ENCODE assay signal across 32 cellular contexts in the genomic region with DNA sequence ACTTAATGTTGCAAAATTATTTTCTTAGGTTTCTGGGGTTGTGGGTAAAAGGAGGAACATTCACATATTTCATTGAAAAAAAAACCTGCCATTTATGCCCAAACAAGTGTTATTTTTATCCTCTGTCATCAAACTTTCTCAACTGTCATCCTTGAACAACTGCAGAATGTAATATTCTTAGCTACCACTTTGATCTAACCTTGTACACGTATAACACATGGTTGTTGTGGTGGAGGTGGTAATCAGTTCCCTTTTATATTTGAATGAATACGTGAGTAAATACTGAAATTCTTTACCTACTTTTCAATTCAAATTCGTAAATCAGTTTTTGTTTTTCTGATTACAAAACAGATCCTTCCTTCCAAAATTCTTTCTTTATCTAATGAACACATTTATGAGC. TPM values are rescaled to one million over a fixed set of nuclear protein-coding genes. Genes with fewer than 3 reads are reported as not detected.
A peak's percentile ranks its signal among the peaks of the same experiment; 100 is the strongest.
DNase-seq lines count a peak whose midpoint lies in the region; ATAC-seq, FAIRE-seq and TF ChIP-seq lines count a peak whose summit lies in the region.
"Had no signal": no experiment of that assay in that cellular context is flagged by ENCODE, and none has a peak within 500 bp of the region (broad histone marks: within the 10 kb centered on the region; RNA-seq: fewer than 3 reads in every experiment).

No MANE protein-coding gene starts in this region.

- no peaks in the 10 kb centered on the region for H3K27me3 Mint-ChIP-seq in CD4-positive, alpha-beta T cell
- H3K27me3 Mint-ChIP-seq: activated CD8-positive, alpha-beta memory T cell treated with anti-CD3 and anti-CD28 coated beads, Interleukin-2, amount 10 ng/mL, durations not matched to agents 7 days and 5 days; stimulated activated naive CD8-positive, alpha-beta T cell treated with anti-CD3 and anti-CD28 coated beads, Interleukin-15, Interleukin-2, amounts not matched to agents 100 ng/mL and 50 ng/mL, for 24 hours had no signal

- intact Hi-C loops in CD4-positive, alpha-beta T cell (cut with DNase I, micrococcal nuclease): loop anchor here in 1 of 2 experiments (5.0 kb wide), 1 partner anchor 319 kb away; the partner anchor contains the start of gene TMEM164

- TF ChIP-seq CTCF in CD4-positive, alpha-beta T cell (IDR thresholded peaks at IDR 0.05): no peak

- peak; percentile 30 for ATAC-seq in HG02885 (IDR thresholded peaks at IDR 0.05; ENCODE audit: poor library complexity, unreplicated experiment)
- no peak for ATAC-seq in CD4-positive, alpha-beta T cell (ENCODE audit: poor library complexity)
- ATAC-seq: activated CD8-positive, alpha-beta memory T cell treated with anti-CD3 and anti-CD28 coated beads, Interleukin-2, amount 10 ng/mL, durations not matched to agents 7 days and 5 days; activated T-cell treated with anti-CD3 and anti-CD28 coated beads, Interleukin-2, amount 50 U/mL, for 72 hours; body of pancreas; naive thymus-derived CD4-positive, alpha-beta T cell; WTC11 had no signal

- peaks cover 9% of the 10 kb centered on the region for H3K4me1 Mint-ChIP-seq in CD4-positive, alpha-beta T cell (ENCODE audit: low read depth)

- H3K9me3 ChIP-seq in CD4-positive, alpha-beta T cell (ENCODE audit: control insufficient read depth, low read length): no peaks in the 10 kb centered on the region
- H3K9me3 ChIP-seq: body of pancreas, Caco-2, HAP-1, thoracic aorta had no signal

- TF ChIP-seq POLR2A in GM12891 (IDR thresholded peaks at IDR 0.05; ENCODE audit: low read depth, low read length): no peak

- POLR2A ChIA-PET in CD4-positive, alpha-beta T cell (lab: Charles Lee): no interaction called here

- H3K36me3 Mint-ChIP-seq in CD4-positive, alpha-beta T cell (ENCODE audit: low read depth): peaks cover 20% of the 10 kb centered on the region
- H3K36me3 Mint-ChIP-seq: activated CD8-positive, alpha-beta memory T cell treated with anti-CD3 and anti-CD28 coated beads, Interleukin-2, amount 10 ng/mL, durations not matched to agents 7 days and 5 days; mesothelial cell of epicardium; naive thymus-derived CD4-positive, alpha-beta T cell; WTC11 had no signal

- DNase-seq in GM12891 (ENCODE audit: insufficient read length, low spot score) (no peak), NAMALWA (ENCODE audit: low spot score) (peak; percentile 68), germinal center (ENCODE audit: low spot score) (peak; percentile 8), NCI-H1417 (lab: John Stamatoyannopoulos, UW) (no peak), DMS53 (lab: John Stamatoyannopoulos, UW) (no peak)
- DNase-seq in CD4-positive, alpha-beta T cell: no peak
- no peak for DNase-seq in stimulated activated naive CD4-positive, alpha-beta T cell treated with Interleukin-2 at 50 U/mL for 16 hours (lab: John Stamatoyannopoulos, UW)
- DNase-seq: activated CD4-positive, alpha-beta T cell treated with anti-CD3 and anti-CD28 coated beads, Interleukin-2, amount 50 U/mL, for 1 hour; activated CD8-positive, alpha-beta memory T cell treated with anti-CD3 and anti-CD28 coated beads, Interleukin-2, amount 10 ng/mL, durations not matched to agents 7 days and 5 days; activated naive CD4-positive, alpha-beta T cell; activated T-cell treated with anti-CD3 and anti-CD28 coated beads, Interleukin-2, amount 50 U/mL, for 72 hours; body of pancreas; Caco-2; DND-41; islet precursor cell; naive thymus-derived CD4-positive, alpha-beta T cell; NCI-H1105 treated with DMSO at 0.1 percent for 48 hours; NCI-H2081 treated with DMSO at 0.1 percent for 48 hours; NCI-H446; NCI-H774; nucleus accumbens; SHP77 treated with DMSO at 0.1 percent for 48 hours had no signal

- H3K9me3 Mint-ChIP-seq in CD4-positive, alpha-beta T cell: no peaks in the 10 kb centered on the region
- H3K9me3 Mint-ChIP-seq: stimulated activated naive CD8-positive, alpha-beta T cell treated with anti-CD3 and anti-CD28 coated beads, Interleukin-15, Interleukin-2, amounts not matched to agents 100 ng/mL and 50 ng/mL, for 24 hours; WTC11 had no signal

- no peak overlapping the region for H3K27ac ChIP-seq in CD4-positive, alpha-beta T cell (ENCODE audit: low read depth, low read length)
- H3K27ac ChIP-seq: BLaER1 treated with 17β-estradiol and CSF1 and Interleukin-3, amounts not matched to agents 10 nM and 100 nM; body of pancreas; thoracic aorta had no signal

- H3K27ac Mint-ChIP-seq in CD4-positive, alpha-beta T cell: no peak overlapping the region
- H3K27ac Mint-ChIP-seq: activated CD8-positive, alpha-beta memory T cell treated with anti-CD3 and anti-CD28 coated beads, Interleukin-2, amount 10 ng/mL, durations not matched to agents 7 days and 5 days; activated T-cell treated with anti-CD3 and anti-CD28 coated beads, Interleukin-2, amount 50 U/mL, for 72 hours; mesothelial cell of epicardium; naive thymus-derived CD4-positive, alpha-beta T cell; stimulated activated naive CD8-positive, alpha-beta T cell treated with anti-CD3 and anti-CD28 coated beads, Interleukin-15, Interleukin-2, amounts not matched to agents 100 ng/mL and 50 ng/mL, for 24 hours; WTC11 had no signal

- CTCF ChIA-PET in CD4-positive, alpha-beta T cell (lab: Charles Lee): interaction anchor here (0.6 to 1.0 kb wide), 2 partner anchors 12 to 629 kb away, joined by 3 read pairs; no protein-coding TSS in a partner anchor

- no peak overlapping the region for H3K4me3 Mint-ChIP-seq in CD4-positive, alpha-beta T cell
- H3K4me3 Mint-ChIP-seq: activated CD8-positive, alpha-beta memory T cell treated with anti-CD3 and anti-CD28 coated beads, Interleukin-2, amount 10 ng/mL, durations not matched to agents 7 days and 5 days; activated T-cell treated with anti-CD3 and anti-CD28 coated beads, Interleukin-2, amount 50 U/mL, for 72 hours; mesothelial cell of epicardium; naive thymus-derived CD4-positive, alpha-beta T cell; stimulated activated naive CD8-positive, alpha-beta T cell treated with anti-CD3 and anti-CD28 coated beads, Interleukin-15, Interleukin-2, amounts not matched to agents 100 ng/mL and 50 ng/mL, for 24 hours; WTC11 had no signal

- no peaks in the 10 kb centered on the region for H3K27me3 ChIP-seq in CD4-positive, alpha-beta T cell (ENCODE audit: control insufficient read depth, insufficient read depth, low read length)
- H3K27me3 ChIP-seq: body of pancreas had no signal

- peak; percentile 77 for FAIRE-seq in GM12891 (lab: Jason Lieb, UNC)
- FAIRE-seq: GM12892, urothelium cell line had no signal

TF ChIP-seq in GM12891, 5 proteins besides CTCF, POLR2A, EP300 and RAD21:
- TF ChIP-seq SPI1 (IDR thresholded peaks at IDR 0.05; ENCODE audit: low read depth, low read length) (peak; percentile 82), POU2F2 (IDR thresholded peaks at IDR 0.05; ENCODE audit: low read depth, low read length) (no peak)
TF ChIP-seq in GM12891: peak in this region for 1.

RNA-seq across cellular contexts. Expression of gene AMMECR1, which starts 3.8 kb away (rescaled TPM):
- 5.5 TPM for polyA plus RNA-seq in GM12891 (2012; ENCODE audit: low read depth, missing spikeins)
- total RNA-seq in CD4-positive, alpha-beta T cell: 1 to 10 TPM; 7.8 to 7.9 TPM

RNA-seq across cellular contexts. Expression of gene RTL9, which starts 37.0 kb away (rescaled TPM):
- 0.21 TPM for polyA plus RNA-seq in GM12891 (2012; ENCODE audit: low read depth, missing spikeins)
- total RNA-seq in CD4-positive, alpha-beta T cell: not detected
- total RNA-seq: activated CD8-positive, alpha-beta memory T cell treated with anti-CD3 and anti-CD28 coated beads, Interleukin-2, amount 10 ng/mL, durations not matched to agents 7 days and 5 days; body of pancreas; naive thymus-derived CD4-positive, alpha-beta T cell; pulmonary artery endothelial cell had no signal
- polyA plus RNA-seq: naive thymus-derived CD4-positive, alpha-beta T cell had no signal

Comparison
In these comparisons a context has a peak if more than half of its experiments do, and no peak if none do; other contexts are left out.
1. DNase-seq: peak in NAMALWA (single experiment) and germinal center (single experiment); none in GM12891 (single experiment), CD4-positive, alpha-beta T cell (0 of 10), NCI-H1417 (0 of 3), stimulated activated naive CD4-positive, alpha-beta T cell treated with Interleukin-2 at 50 U/mL for 16 hours (single experiment) and DMS53 (single experiment).